9 cellular contexts compared by ENCODE assay signal in genomic region chr15:51752918-51753317, GRCh38. TPM values are rescaled to one million over a fixed set of nuclear protein-coding genes. Genes with fewer than 3 reads are reported as not detected.
DNase-seq lines count a peak whose midpoint lies in the region; ATAC-seq, FAIRE-seq and TF ChIP-seq lines count a peak whose summit lies in the region.
"Had no signal": no experiment of that assay in that cellular context is flagged by ENCODE, and none has a peak within 500 bp of the region (broad histone marks: within the 10 kb centered on the region; RNA-seq: fewer than 3 reads in every experiment).

No MANE protein-coding gene starts in this region.

- H3K27me3 Mint-ChIP-seq in activated CD4-positive, alpha-beta memory T cell treated with anti-CD3 and anti-CD28 coated beads for 36 hours, result no peaks in the 10 kb centered on the region

- CTCF ChIA-PET in activated CD4-positive, alpha-beta memory T cell treated with anti-CD3 and anti-CD28 coated beads for 36 hours (lab: Charles Lee), result interaction anchor here (0.6 to 1.7 kb wide), 3 partner anchors 16 to 323 kb away, joined by 4 to 9 read pairs (median 5); partner anchors contain the start of gene LYSMD2

- ATAC-seq in left ventricle myocardium superior (no peak), lower lobe of right lung (peak; percentile 30 to 33)

- peak overlapping the region; percentile 24 for H3K4me3 Mint-ChIP-seq in activated CD4-positive, alpha-beta memory T cell treated with anti-CD3 and anti-CD28 coated beads for 36 hours

- H3K27me3 ChIP-seq in left ventricle myocardium inferior (ENCODE audit: low read depth) (peaks cover 9% of the 10 kb centered on the region), lower lobe of right lung (ENCODE audit: low read depth) (no peaks in the 10 kb centered on the region)

- no peak for DNase-seq in left ventricle myocardium inferior
- DNase-seq in left ventricle myocardium superior, result no peak
- no peak for DNase-seq in activated CD4-positive, alpha-beta memory T cell treated with anti-CD3 and anti-CD28 coated beads for 36 hours
- DNase-seq in lower lobe of right lung, result no peak
- DNase-seq in frontal cortex (ENCODE audit: low spot score in 2 of 2), result no peak
- no peak for DNase-seq in NCI-H2227 treated with DMSO at 0.1 percent for 48 hours (lab: John Stamatoyannopoulos, UW)
- no peak for DNase-seq in effector CD4-positive, alpha-beta T cell
- DNase-seq in globus pallidus (ENCODE audit: low spot score), result no peak
- DNase-seq: activated CD4-positive, alpha-beta T cell treated with anti-CD3 and anti-CD28 coated beads, Interleukin-2, amount 50 U/mL, for 4 hours had no signal

- peaks cover 26% of the 10 kb centered on the region for H3K4me1 ChIP-seq in left ventricle myocardium inferior
- H3K4me1 ChIP-seq in lower lobe of right lung, result peaks cover 25% of the 10 kb centered on the region

- peaks cover 16% of the 10 kb centered on the region for H3K4me1 Mint-ChIP-seq in activated CD4-positive, alpha-beta memory T cell treated with anti-CD3 and anti-CD28 coated beads for 36 hours (ENCODE audit: low read depth)

- no peak overlapping the region for H3K27ac Mint-ChIP-seq in activated CD4-positive, alpha-beta memory T cell treated with anti-CD3 and anti-CD28 coated beads for 36 hours

- TF ChIP-seq CTCF in left ventricle myocardium inferior (IDR thresholded peaks at IDR 0.05; ENCODE audit: borderline replicate concordance) (no peak), lower lobe of right lung (IDR thresholded peaks at IDR 0.05) (no peak)

- no peak overlapping the region for H3K27ac ChIP-seq in left ventricle myocardium inferior (replicated peaks)
- H3K27ac ChIP-seq in lower lobe of right lung, result no peak overlapping the region

- peak overlapping the region; percentile 76 for H3K4me3 ChIP-seq in left ventricle myocardium inferior
- no peak overlapping the region for H3K4me3 ChIP-seq in lower lobe of right lung

- H3K9me3 ChIP-seq in left ventricle myocardium inferior (replicated peaks) (no peaks in the 10 kb centered on the region), lower lobe of right lung (no peaks in the 10 kb centered on the region)

- FAIRE-seq in frontal cortex (lab: Jason Lieb, UNC), result no peak

- intact Hi-C loops in left ventricle myocardium inferior (cut with micrococcal nuclease), result no loop called here
- intact Hi-C loops in left ventricle myocardium superior (cut with micrococcal nuclease), result no loop called here
- intact Hi-C loops in activated CD4-positive, alpha-beta memory T cell treated with anti-CD3 and anti-CD28 coated beads for 36 hours (cut with micrococcal nuclease), result no loop called here
- intact Hi-C loops in lower lobe of right lung (cut with DNase I), result no loop called here

- POLR2A ChIA-PET in activated CD4-positive, alpha-beta memory T cell treated with anti-CD3 and anti-CD28 coated beads for 36 hours (lab: Charles Lee), result interaction anchor here (1.3 kb wide), 1 partner anchor 16 kb away, joined by 7 read pairs; the partner anchor contains the start of gene LYSMD2

- no peaks in the 10 kb centered on the region for H3K36me3 ChIP-seq in left ventricle myocardium inferior
- no peaks in the 10 kb centered on the region for H3K36me3 ChIP-seq in lower lobe of right lung

- H3K9me3 Mint-ChIP-seq in activated CD4-positive, alpha-beta memory T cell treated with anti-CD3 and anti-CD28 coated beads for 36 hours, result no peaks in the 10 kb centered on the region

- H3K36me3 Mint-ChIP-seq in activated CD4-positive, alpha-beta memory T cell treated with anti-CD3 and anti-CD28 coated beads for 36 hours, result no peaks in the 10 kb centered on the region

RNA-seq across cellular contexts. Expression of gene TMOD2, which starts 1.5 kb away (rescaled TPM):
- total RNA-seq in left ventricle myocardium inferior (5.1 TPM), left ventricle myocardium superior (9.2 TPM), lower lobe of right lung (14.7 TPM), frontal cortex (198 TPM)
- total RNA-seq in activated CD4-positive, alpha-beta memory T cell treated with anti-CD3 and anti-CD28 coated beads for 36 hours, result 1 to 10 TPM; 6.7 to 7.9 TPM

RNA-seq across cellular contexts. Expression of gene LYSMD2, which starts 15.5 kb away (rescaled TPM):
- 4.2 TPM for total RNA-seq in left ventricle myocardium inferior
- total RNA-seq in left ventricle myocardium superior, result 4.7 TPM
- 10 to 100 TPM; 18.1 to 18.6 TPM for total RNA-seq in activated CD4-positive, alpha-beta memory T cell treated with anti-CD3 and anti-CD28 coated beads for 36 hours
- total RNA-seq in lower lobe of right lung, result 22.2 TPM
- total RNA-seq in frontal cortex, result 30.6 TPM

Comparison
In these comparisons a context has a peak if more than half of its experiments do, and no peak if none do; other contexts are left out.
1. RNA of gene TMOD2, which starts 1.5 kb away (total RNA-seq): 198 TPM in frontal cortex (single experiment); 14.7 TPM in lower lobe of right lung (single experiment), 9.2 TPM in left ventricle myocardium superior (single experiment), 6.7 to 7.9 TPM in activated CD4-positive, alpha-beta memory T cell treated with anti-CD3 and anti-CD28 coated beads for 36 hours and 5.1 TPM in left ventricle myocardium inferior (single experiment); every median in the first group is over 10 times any median in the second.